ENCODE assay signal across 22 cellular contexts in the genomic region with DNA sequence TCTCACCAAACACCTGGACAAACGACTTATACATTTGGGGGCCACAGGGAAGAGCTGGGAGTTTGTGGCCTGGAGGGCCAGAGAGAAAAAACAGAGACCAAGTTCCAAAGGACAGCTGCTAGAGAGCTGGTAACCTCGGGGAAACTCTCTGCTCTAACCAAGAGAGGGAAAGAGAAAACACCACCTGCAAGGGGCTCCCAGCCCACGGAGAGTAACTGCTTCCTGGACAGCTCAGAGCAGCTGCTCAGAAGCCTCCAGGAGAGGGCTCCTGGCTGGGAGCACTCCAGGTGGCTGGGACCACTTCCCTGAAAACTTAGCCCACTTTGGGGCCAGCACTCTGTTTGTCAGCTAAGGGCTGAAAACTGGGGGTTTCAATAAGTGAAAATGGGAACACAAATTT.
DNase-seq lines count a peak whose midpoint lies in the region; TF ChIP-seq lines count a peak whose summit lies in the region.
"Had no signal": no experiment of that assay in that cellular context is flagged by ENCODE, and none has a peak within 500 bp of the region (broad histone marks: within the 10 kb centered on the region; RNA-seq: fewer than 3 reads in every experiment).

No MANE protein-coding gene starts in this region.

- peak overlapping the region; percentile 63 for H3K4me3 ChIP-seq in endodermal cell (ENCODE audit: low read length)
- H3K4me3 ChIP-seq: esophagus squamous epithelium had no signal

- H3K9me3 Mint-ChIP-seq in endodermal cell: peaks cover 24% of the 10 kb centered on the region
- H3K9me3 Mint-ChIP-seq: activated naive CD8-positive, alpha-beta T cell treated with anti-CD3 and anti-CD28 coated beads, Interleukin-2, amount 50 U/mL, for 24 hours; nephron; stimulated activated naive CD8-positive, alpha-beta T cell treated with anti-CD3 and anti-CD28 coated beads, Interleukin-15, Interleukin-2, amounts not matched to agents 100 ng/mL and 50 ng/mL, for 24 hours; T-helper 2 cell treated with Interferon-gamma antibody and Interleukin-4, amounts not matched to agents 5 μg/mL and 100 μg/mL, for 36 hours had no signal

- H3K27me3 ChIP-seq in endodermal cell (ENCODE audit: control insufficient read depth, insufficient read depth, low read length, poor library complexity, severe bottlenecking): no peaks in the 10 kb centered on the region

- no peak overlapping the region for H3K4me3 Mint-ChIP-seq in endodermal cell
- H3K4me3 Mint-ChIP-seq: activated CD8-positive, alpha-beta memory T cell treated with anti-CD3 and anti-CD28 coated beads, Interleukin-2, amount 10 ng/mL, durations not matched to agents 7 days and 5 days; activated naive CD8-positive, alpha-beta T cell treated with anti-CD3 and anti-CD28 coated beads, Interleukin-2, amount 50 U/mL, for 24 hours; nephron; stimulated activated naive CD8-positive, alpha-beta T cell treated with anti-CD3 and anti-CD28 coated beads, Interleukin-15, Interleukin-2, amounts not matched to agents 100 ng/mL and 50 ng/mL, for 24 hours; T-helper 2 cell treated with Interferon-gamma antibody and Interleukin-4, amounts not matched to agents 5 μg/mL and 100 μg/mL, for 36 hours had no signal

- 64 to 69% methylated on average over 2 to 3 of the region's 3 CpGs for WGBS in endodermal cell (ENCODE audit: insufficient coverage in 1 of 2, insufficient read length in 1 of 2), 2 experiments

- H3K9me3 ChIP-seq in endodermal cell (ENCODE audit: control insufficient read depth, low read length): peaks cover 40% of the 10 kb centered on the region
- H3K9me3 ChIP-seq: esophagus squamous epithelium had no signal

- peaks cover 12% of the 10 kb centered on the region for H3K4me1 Mint-ChIP-seq in endodermal cell
- H3K4me1 Mint-ChIP-seq: activated CD8-positive, alpha-beta memory T cell treated with anti-CD3 and anti-CD28 coated beads, Interleukin-2, amount 10 ng/mL, durations not matched to agents 7 days and 5 days; activated naive CD8-positive, alpha-beta T cell treated with anti-CD3 and anti-CD28 coated beads, Interleukin-2, amount 50 U/mL, for 24 hours; nephron had no signal

- H3K27ac ChIP-seq in endodermal cell (ENCODE audit: low read depth, low read length): no peak overlapping the region
- H3K27ac ChIP-seq: esophagus squamous epithelium had no signal

- DNase-seq in NCI-H345 treated with DMSO at 0.1 percent for 48 hours (lab: John Stamatoyannopoulos, UW; ENCODE audit: unreplicated experiment) (peak; percentile 80), NCI-H345 (lab: John Stamatoyannopoulos, UW) (no peak), NAMALWA (ENCODE audit: low spot score) (peak; percentile 5), NCI-H2171 (lab: John Stamatoyannopoulos, UW) (peak; percentile 8), endodermal cell (no peak), T-helper 1 cell (no peak)
- DNase-seq in effector CD4-positive, alpha-beta T cell: no peak
- DNase-seq: ACHN; activated CD8-positive, alpha-beta memory T cell treated with anti-CD3 and anti-CD28 coated beads, Interleukin-2, amount 10 ng/mL, durations not matched to agents 7 days and 5 days; activated naive CD8-positive, alpha-beta T cell treated with anti-CD3 and anti-CD28 coated beads, Interleukin-2, amount 50 U/mL, for 24 hours; activated T-cell treated with anti-CD3 and anti-CD28 coated beads, Interleukin-2, amount 50 U/mL, for 48 hours; caudate nucleus; COR-L47; cortex of kidney; esophagus squamous epithelium; foreskin melanocyte; NCI-H1436 treated with DMSO at 0.1 percent for 48 hours; NCI-H524 treated with DMSO at 0.1 percent for 48 hours; OCI-M1 had no signal

- H3K9ac ChIP-seq in endodermal cell (ENCODE audit: extremely low read depth, low read length, poor library complexity, severe bottlenecking): no peak overlapping the region

- peaks cover 2% of the 10 kb centered on the region for H3K36me3 Mint-ChIP-seq in endodermal cell (ENCODE audit: low read depth)
- H3K36me3 Mint-ChIP-seq: activated CD8-positive, alpha-beta memory T cell treated with anti-CD3 and anti-CD28 coated beads, Interleukin-2, amount 10 ng/mL, durations not matched to agents 7 days and 5 days had no signal

- peaks cover 2% of the 10 kb centered on the region for H3K27me3 Mint-ChIP-seq in endodermal cell (ENCODE audit: insufficient read depth)

- TF ChIP-seq CTCF in endodermal cell (conservative IDR thresholded peaks at IDR 0.05): no peak

- peaks cover 5% of the 10 kb centered on the region for H3K4me1 ChIP-seq in endodermal cell (ENCODE audit: control insufficient read depth, insufficient read depth, low read length)
- H3K4me1 ChIP-seq: esophagus squamous epithelium had no signal

- H3K27ac Mint-ChIP-seq in endodermal cell: no peak overlapping the region
- H3K27ac Mint-ChIP-seq: activated CD8-positive, alpha-beta memory T cell treated with anti-CD3 and anti-CD28 coated beads, Interleukin-2, amount 10 ng/mL, durations not matched to agents 7 days and 5 days; activated naive CD8-positive, alpha-beta T cell treated with anti-CD3 and anti-CD28 coated beads, Interleukin-2, amount 50 U/mL, for 24 hours; nephron; stimulated activated naive CD8-positive, alpha-beta T cell treated with anti-CD3 and anti-CD28 coated beads, Interleukin-15, Interleukin-2, amounts not matched to agents 100 ng/mL and 50 ng/mL, for 24 hours; T-helper 2 cell treated with Interferon-gamma antibody and Interleukin-4, amounts not matched to agents 5 μg/mL and 100 μg/mL, for 36 hours had no signal

- no peaks in the 10 kb centered on the region for H3K36me3 ChIP-seq in endodermal cell (ENCODE audit: control insufficient read depth, insufficient read depth, low read length)
- H3K36me3 ChIP-seq: esophagus squamous epithelium had no signal

Comparison
In these comparisons a context has a peak if more than half of its experiments do, and no peak if none do; other contexts are left out.
1. DNase-seq: peak in NCI-H345 treated with DMSO at 0.1 percent for 48 hours (single experiment), NAMALWA (single experiment) and NCI-H2171 (single experiment); none in NCI-H345 (single experiment), endodermal cell (single experiment), effector CD4-positive, alpha-beta T cell (single experiment) and T-helper 1 cell (0 of 5).